31 cellular contexts compared by ENCODE assay signal in genomic region chr1:31731049-31731565, GRCh38. TPM values are rescaled to one million over a fixed set of nuclear protein-coding genes. Genes with fewer than 3 reads are reported as not detected.
"Had no signal": no experiment of that assay in that cellular context is flagged by ENCODE, and none has a peak within 500 bp of the region (broad histone marks: within the 10 kb centered on the region; RNA-seq: fewer than 3 reads in every experiment).

No MANE protein-coding gene starts in this region.

- H3K4me3 Mint-ChIP-seq: activated B cell treated with CpG ODN at 0.5 μM for 24 hours; activated CD8-positive, alpha-beta T cell treated with anti-CD3 and anti-CD28 coated beads for 36 hours; activated naive CD8-positive, alpha-beta T cell; activated T-cell treated with anti-CD3 and anti-CD28 coated beads, Interleukin-2, amount 50 U/mL, for 4 hours; activated T-helper 17 cell treated with anti-CD3 and anti-CD28 coated beads, Interleukin-2, amount 50 U/mL, for 72 hours; T-helper 17 cell; T-helper 2 cell treated with Interferon-gamma antibody and Interleukin-4, amounts not matched to agents 5 μg/mL and 100 μg/mL, for 36 hours had no signal

- H3K27ac ChIP-seq: body of pancreas, colonic mucosa, epithelial cell of prostate, esophagus squamous epithelium, gastroesophageal sphincter, heart right ventricle, WERI-Rb-1 had no signal

- H3K36me3 ChIP-seq: colonic mucosa, esophagus squamous epithelium, gastroesophageal sphincter, heart right ventricle had no signal

- H3K27ac Mint-ChIP-seq: activated B cell treated with CpG ODN at 0.5 μM for 24 hours; activated CD8-positive, alpha-beta T cell treated with anti-CD3 and anti-CD28 coated beads for 36 hours; activated naive CD8-positive, alpha-beta T cell; activated T-helper 17 cell treated with anti-CD3 and anti-CD28 coated beads, Interleukin-2, amount 50 U/mL, for 72 hours; T-helper 17 cell; T-helper 2 cell treated with Interferon-gamma antibody and Interleukin-4, amounts not matched to agents 5 μg/mL and 100 μg/mL, for 36 hours had no signal

- H3K9me3 ChIP-seq: body of pancreas, colonic mucosa, esophagus squamous epithelium, gastroesophageal sphincter, heart right ventricle had no signal

- H3K27me3 Mint-ChIP-seq: activated CD8-positive, alpha-beta T cell treated with anti-CD3 and anti-CD28 coated beads for 36 hours; activated naive CD8-positive, alpha-beta T cell; activated T-helper 17 cell treated with anti-CD3 and anti-CD28 coated beads, Interleukin-2, amount 50 U/mL, for 72 hours; T-helper 17 cell had no signal

- H3K4me3 ChIP-seq: body of pancreas, colonic mucosa, esophagus squamous epithelium, gastroesophageal sphincter, heart right ventricle had no signal

- H3K4me1 Mint-ChIP-seq: activated B cell treated with CpG ODN at 0.5 μM for 24 hours had no signal

- ATAC-seq: activated CD4-positive, CD25-positive, alpha-beta regulatory T cell treated with anti-CD3 and anti-CD28 coated beads, Interleukin-2, amount 50 U/mL, for 24 hours; activated CD8-positive, alpha-beta T cell treated with anti-CD3 and anti-CD28 coated beads for 36 hours; activated T-cell treated with anti-CD3 and anti-CD28 coated beads, Interleukin-2, amount 50 U/mL, for 4 hours; activated T-helper 17 cell treated with anti-CD3 and anti-CD28 coated beads, Interleukin-2, amount 50 U/mL, for 72 hours; body of pancreas; gastroesophageal sphincter; heart right ventricle; T-helper 17 cell had no signal

- DNase-seq: activated B cell treated with CpG ODN at 0.5 μM for 24 hours; activated CD4-positive, alpha-beta T cell treated with anti-CD3 and anti-CD28 coated beads for 48 hours; activated CD4-positive, alpha-beta T cell treated with anti-CD3 and anti-CD28 coated beads, Interleukin-2, amount 50 U/mL, for 1 hour; activated CD4-positive, alpha-beta T cell treated with anti-CD3 and anti-CD28 coated beads, Interleukin-2, amount 50 U/mL, for 48 hours; activated CD8-positive, alpha-beta memory T cell treated with anti-CD3 and anti-CD28 coated beads for 24 hours; activated CD8-positive, alpha-beta T cell treated with anti-CD3 and anti-CD28 coated beads for 36 hours; activated effector memory CD4-positive, alpha-beta T cell treated with Interleukin-2 at 50 U/mL for 16 hours; activated gamma-delta T cell treated with Interleukin-2 at 50 U/mL for 16 hours; activated naive CD4-positive, alpha-beta T cell treated with anti-CD3 and anti-CD28 coated beads, Interleukin-2, amount 50 U/mL, for 16 hours; activated naive CD4-positive, alpha-beta T cell treated with Interleukin-2 at 50 U/mL for 16 hours; activated T-cell treated with anti-CD3 and anti-CD28 coated beads, Interleukin-2, amount 50 U/mL, for 4 hours; amniotic stem cell; aorta; body of pancreas; caudate nucleus; colonic mucosa; effector CD8-positive, alpha-beta T cell; esophagus squamous epithelium; foreskin melanocyte; heart right ventricle; T-helper 17 cell; T1000; WERI-Rb-1 had no signal

- H3K9me3 Mint-ChIP-seq: activated B cell treated with CpG ODN at 0.5 μM for 24 hours; activated CD8-positive, alpha-beta T cell treated with anti-CD3 and anti-CD28 coated beads for 36 hours; activated T-cell treated with anti-CD3 and anti-CD28 coated beads, Interleukin-2, amount 50 U/mL, for 4 hours; activated T-helper 17 cell treated with anti-CD3 and anti-CD28 coated beads, Interleukin-2, amount 50 U/mL, for 72 hours; T-helper 2 cell treated with Interferon-gamma antibody and Interleukin-4, amounts not matched to agents 5 μg/mL and 100 μg/mL, for 36 hours had no signal

- FAIRE-seq: endometrium, endothelial cell of umbilical vein had no signal

- H3K36me3 Mint-ChIP-seq: activated naive CD8-positive, alpha-beta T cell had no signal

- H3K27me3 ChIP-seq: body of pancreas, colonic mucosa, esophagus squamous epithelium, gastroesophageal sphincter, heart right ventricle had no signal

- H3K4me1 ChIP-seq: body of pancreas, colonic mucosa, gastroesophageal sphincter, heart right ventricle had no signal

RNA-seq across cellular contexts. Expression of gene COL16A1, which starts 27.3 kb away (rescaled TPM):
- total RNA-seq: activated T-helper 17 cell treated with anti-CD3 and anti-CD28 coated beads, Interleukin-2, amount 50 U/mL, for 72 hours; T-helper 17 cell had no signal
